In genomic region chr14:75069021-75069810, GRCh38 we compare ENCODE assay signal across 2 cellular contexts.
TF ChIP-seq lines count a peak whose summit lies in the region.

Gene ZC2HC1C (plus strand): TSS chr14:75069641. CDS start chr14:75070574, 933 bp downstream.

TF ChIP-seq in IMR-90, 13 proteins besides CTCF, POLR2A, EP300 and RAD21 (continued from another document):
- peak; percentile 22; the same call in 1 of the 2 replicates for TF ChIP-seq FOS (IDR thresholded peaks at IDR 0.05; ENCODE audit: low read depth, low read length)
- peak; percentile 68 for TF ChIP-seq MXI1 (IDR thresholded peaks at IDR 0.05; ENCODE audit: borderline replicate concordance, low read depth, low read length)
- TF ChIP-seq MAZ (IDR thresholded peaks at IDR 0.05; ENCODE audit: borderline replicate concordance, low read depth, low read length) = 0 out of 2 replicates have a peak, but pooled peaks have one; percentile 15
- TF ChIP-seq USF2 (IDR thresholded peaks at IDR 0.05; ENCODE audit: low read depth, low read length) = no peak
- TF ChIP-seq CHD1 (IDR thresholded peaks at IDR 0.05; ENCODE audit: low read depth, low read length) = no peak
- peak; percentile 9; the same call in 1 of the 2 replicates for TF ChIP-seq MAFK (IDR thresholded peaks at IDR 0.05; ENCODE audit: low read depth, low read length)
- TF ChIP-seq RFX5 (IDR thresholded peaks at IDR 0.05; ENCODE audit: low read depth, low read length) = no peak
- TF ChIP-seq CEBPB (IDR thresholded peaks at IDR 0.05; ENCODE audit: low read depth, low read length) = no peak
- no peak for TF ChIP-seq SMC3 (IDR thresholded peaks at IDR 0.05; ENCODE audit: low read depth, low read length)
- TF ChIP-seq BHLHE40 (IDR thresholded peaks at IDR 0.05; ENCODE audit: low read depth, low read length) = no peak
- TF ChIP-seq NFE2L2 (IDR thresholded peaks at IDR 0.05; ENCODE audit: low read depth, low read length) = peak; percentile 82; the same call in 1 of the 2 replicates
- TF ChIP-seq RCOR1 (IDR thresholded peaks at IDR 0.05; ENCODE audit: insufficient replicate concordance, low read length) = no peak

TF ChIP-seq in neural cell, 6 proteins besides CTCF, POLR2A, EP300 and RAD21 (continued from another document):
- TF ChIP-seq REST (IDR thresholded peaks at IDR 0.05; ENCODE audit: borderline replicate concordance) (no peak), EZH2 (IDR thresholded peaks at IDR 0.05; ENCODE audit: borderline replicate concordance, insufficient read depth, low read length, poor library complexity, severe bottlenecking) (no peak), SMC3 (conservative IDR thresholded peaks at IDR 0.05; ENCODE audit: poor library complexity) (no peak), MXI1 (conservative IDR thresholded peaks at IDR 0.05; ENCODE audit: poor library complexity, severe bottlenecking) (peak; percentile 63)
TF ChIP-seq in neural cell: peak in this region for 2.
